ENCODE assay signal across 29 cellular contexts in the genomic region with DNA sequence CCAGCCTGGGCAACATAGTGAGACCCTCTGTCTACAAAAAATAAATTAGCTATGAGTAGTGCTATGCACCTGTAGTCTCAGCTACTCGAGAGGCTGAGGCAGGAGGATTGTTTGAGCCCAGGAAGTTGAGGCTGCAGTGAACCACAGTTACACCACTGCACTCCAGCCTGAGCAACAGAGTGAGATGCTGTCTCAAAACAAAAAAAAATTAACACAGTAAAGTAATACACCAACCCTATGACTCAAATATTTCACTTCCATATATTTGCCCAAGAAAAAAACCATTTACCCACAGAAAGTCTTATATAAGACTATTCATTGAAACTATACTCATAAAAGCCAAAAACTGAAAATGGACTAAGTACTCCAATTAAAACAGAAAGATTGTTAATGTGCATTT. TPM values are rescaled to one million over a fixed set of nuclear protein-coding genes. Genes with fewer than 3 reads are reported as not detected.
"Had no signal": no experiment of that assay in that cellular context is flagged by ENCODE, and none has a peak within 500 bp of the region (broad histone marks: within the 10 kb centered on the region; RNA-seq: fewer than 3 reads in every experiment).

No MANE protein-coding gene starts in this region.

- H3K4me3 Mint-ChIP-seq: dendritic cell treated with granulocyte-macrophage colony-stimulating factor and Interleukin-4, amounts not matched to agents 40 ng/mL and 50 ng/mL, for 4 days; endodermal cell; naive thymus-derived CD8-positive, alpha-beta T cell; nephron progenitor cell; type B pancreatic cell had no signal

- H3K9me3 Mint-ChIP-seq: dendritic cell treated with granulocyte-macrophage colony-stimulating factor and Interleukin-4, amounts not matched to agents 40 ng/mL and 50 ng/mL, for 4 days; endodermal cell; naive thymus-derived CD8-positive, alpha-beta T cell; nephron progenitor cell; type B pancreatic cell had no signal

- ATAC-seq: esophagus mucosa; gastrocnemius medialis; left ventricle myocardium superior; lower lobe of right lung; naive thymus-derived CD8-positive, alpha-beta T cell; sciatic nerve had no signal

- H3K36me3 Mint-ChIP-seq: naive thymus-derived CD8-positive, alpha-beta T cell; type B pancreatic cell had no signal

- H3K27ac Mint-ChIP-seq: dendritic cell treated with granulocyte-macrophage colony-stimulating factor and Interleukin-4, amounts not matched to agents 40 ng/mL and 50 ng/mL, for 4 days; endodermal cell; naive thymus-derived CD8-positive, alpha-beta T cell; nephron progenitor cell; type B pancreatic cell had no signal

- H3K4me1 Mint-ChIP-seq: endodermal cell had no signal

- DNase-seq: colonic mucosa; effector CD8-positive, alpha-beta T cell; endodermal cell; foreskin fibroblast; gastrocnemius medialis; head of caudate nucleus; left ventricle myocardium superior; lower lobe of right lung; naive thymus-derived CD8-positive, alpha-beta T cell; nephron progenitor cell; nucleus accumbens; stimulated activated CD4-positive, alpha-beta T cell treated with anti-CD3 and anti-CD28 coated beads, Interleukin-12 subunit alpha, Interleukin-12 subunit beta, amount 100 ng/mL, for 4 hours; stimulated activated CD4-positive, alpha-beta T cell treated with anti-CD3 and anti-CD28 coated beads, Interleukin-4, amount 100 ng/mL, for 4 hours; stimulated activated naive CD4-positive, alpha-beta T cell; substantia nigra; testis; tibial artery had no signal

RNA-seq across cellular contexts. Expression of a gene that starts 16.2 kb away (rescaled TPM):
- total RNA-seq: colonic mucosa; endodermal cell; esophagus mucosa; gastrocnemius medialis; glomerular endothelial cell; left ventricle myocardium superior; lower lobe of right lung; mesenteric fat pad; myocyte; naive thymus-derived CD8-positive, alpha-beta T cell; osteocyte; prostate gland; right atrium auricular region; sciatic nerve; smooth muscle cell; urinary bladder had no signal
